Comparison of ENCODE assay signal across 8 cellular contexts in the genomic region with DNA sequence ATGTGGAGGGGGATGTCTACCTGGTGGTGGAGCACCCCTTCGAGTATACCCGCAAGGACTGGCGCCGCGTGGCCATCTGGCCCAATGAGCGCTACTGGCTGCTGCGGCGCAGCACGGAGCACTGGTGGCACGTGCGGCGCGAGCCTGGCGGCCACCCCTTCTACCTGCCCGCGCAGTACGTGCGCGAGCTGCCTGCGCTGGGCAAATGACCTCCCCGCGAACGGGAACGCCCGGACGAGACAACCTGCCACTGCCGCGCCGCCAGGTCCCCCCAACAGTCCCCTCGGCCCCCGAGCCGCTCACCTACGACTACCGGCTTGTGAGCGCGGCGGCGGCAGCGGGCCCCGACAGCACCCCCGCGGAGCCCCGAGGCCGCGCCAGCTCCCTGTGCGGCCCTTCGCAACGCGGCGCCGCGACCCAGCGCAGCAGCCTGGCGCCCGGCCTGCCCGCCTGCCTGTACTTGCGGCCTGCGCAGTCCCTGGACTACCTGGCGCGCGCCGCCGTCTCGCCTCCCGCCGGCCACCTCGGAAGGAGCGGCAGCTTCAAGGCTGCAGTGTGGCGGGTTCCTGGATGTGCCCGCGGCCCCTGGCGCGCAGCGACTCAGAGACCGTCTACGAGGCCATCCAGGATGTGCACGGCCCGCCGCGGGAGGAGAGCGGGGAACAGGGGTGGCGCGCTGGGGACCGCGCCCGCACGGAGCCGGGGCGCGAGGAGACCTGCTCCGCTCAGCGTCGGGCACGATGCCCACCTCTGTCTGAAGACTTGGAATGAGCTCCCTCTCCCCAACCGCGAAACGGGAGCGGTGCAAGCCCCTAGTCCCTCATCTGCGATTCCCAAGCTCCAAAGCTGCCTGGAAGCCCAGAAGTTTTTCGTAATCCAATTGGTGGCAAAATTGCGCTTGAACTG.
DNase-seq lines count a peak whose midpoint lies in the region; ATAC-seq lines count a peak whose summit lies in the region.

No MANE protein-coding gene starts in this region.

- ATAC-seq in HG02870 (IDR thresholded peaks at IDR 0.05; ENCODE audit: unreplicated experiment): no peak

- DNase-seq in NCI-H82 (lab: John Stamatoyannopoulos, UW) (peak; percentile 44), NCI-H82 treated with DMSO at 0.1 percent for 48 hours (lab: John Stamatoyannopoulos, UW; ENCODE audit: unreplicated experiment) (no peak), fibroblast of peridontal ligament (ENCODE audit: extremely low read depth) (peak; percentile 16), NCI-H524 treated with DMSO at 0.1 percent for 48 hours (lab: John Stamatoyannopoulos, UW) (no peak), SHP77 treated with DMSO at 0.1 percent for 48 hours (lab: John Stamatoyannopoulos, UW) (no peak)
- DNase-seq in activated CD4-positive, alpha-beta T cell treated with anti-CD3 and anti-CD28 coated beads for 4 hours: peak; percentile 32 to 40
- DNase-seq in stimulated activated CD4-positive, alpha-beta T cell treated with anti-CD3 and anti-CD28 coated beads, Interleukin-2, amount 100 ng/mL, for 24 hours: peak; percentile 46 to 63

Comparison
In these comparisons a context has a peak if more than half of its experiments do, and no peak if none do; other contexts are left out.
1. DNase-seq: peak in NCI-H82 (single experiment), activated CD4-positive, alpha-beta T cell treated with anti-CD3 and anti-CD28 coated beads for 4 hours (2 of 2), fibroblast of peridontal ligament (single experiment) and stimulated activated CD4-positive, alpha-beta T cell treated with anti-CD3 and anti-CD28 coated beads, Interleukin-2, amount 100 ng/mL, for 24 hours (2 of 2); none in NCI-H82 treated with DMSO at 0.1 percent for 48 hours (single experiment), NCI-H524 treated with DMSO at 0.1 percent for 48 hours (single experiment) and SHP77 treated with DMSO at 0.1 percent for 48 hours (single experiment).